In genomic region chr2:9401059-9401547, GRCh38 we compare ENCODE assay signal across 27 cellular contexts. TPM values are rescaled to one million over a fixed set of nuclear protein-coding genes. Genes with fewer than 3 reads are reported as not detected.
DNase-seq lines count a peak whose midpoint lies in the region; ATAC-seq, FAIRE-seq and TF ChIP-seq lines count a peak whose summit lies in the region.
"Had no signal": no experiment of that assay in that cellular context is flagged by ENCODE, and none has a peak within 500 bp of the region (broad histone marks: within the 10 kb centered on the region; RNA-seq: fewer than 3 reads in every experiment).

No MANE protein-coding gene starts in this region.

- H3K9me3 ChIP-seq in mammary epithelial cell (replicated peaks; ENCODE audit: insufficient read depth, low read length) (no peaks in the 10 kb centered on the region), HepG2 (ENCODE audit: low read length) (no peaks in the 10 kb centered on the region), tibial nerve (no peaks in the 10 kb centered on the region)
- H3K9me3 ChIP-seq: HAP-1, ovary had no signal

- H3K27ac ChIP-seq in mammary epithelial cell (ENCODE audit: insufficient read depth, low read depth, low read length) (no peak overlapping the region), HepG2 (ENCODE audit: extremely low read length, insufficient read depth, low read length) (no peak overlapping the region), tibial nerve (peak overlapping the region in 2 of 4 donors; percentile 50 to 91)
- H3K27ac ChIP-seq: KMS-11, ovary had no signal

- 96% methylated on average over 6 of the region's 12 CpGs for WGBS in mammary epithelial cell (ENCODE audit: low coverage, missing lambda C conversion rate)
- WGBS in HepG2 (ENCODE audit: low lambda C conversion rate): 99% methylated on average over 9 of the region's 12 CpGs
- WGBS in tibial nerve, 2 donors: 88 to 92% methylated on average over 12 of the region's 12 CpGs

- TF ChIP-seq EP300 in HepG2 (IDR thresholded peaks at IDR 0.05; ENCODE audit: low read depth in 2 of 2, low read length in 2 of 2) (no peak), HepG2 (CRISPR knock-in tag; IDR thresholded peaks at IDR 0.05; ENCODE audit: borderline replicate concordance) (no peak), tibial nerve (IDR thresholded peaks at IDR 0.05) (no peak)

- H3K27me3 ChIP-seq in mammary epithelial cell (ENCODE audit: insufficient read depth, low read length) (no peaks in the 10 kb centered on the region), HepG2 (ENCODE audit: control insufficient read depth in 1 of 2, insufficient read depth in 2 of 2, low read length in 2 of 2) (no peaks in the 10 kb centered on the region), tibial nerve (no peaks in the 10 kb centered on the region)
- H3K27me3 ChIP-seq: ovary had no signal

- peaks cover 70% of the 10 kb centered on the region for H3K36me3 Mint-ChIP-seq in MCF 10A (ENCODE audit: insufficient read depth, unreplicated experiment)
- H3K36me3 Mint-ChIP-seq: naive B cell had no signal

- no peak overlapping the region for H2AFZ ChIP-seq in mammary epithelial cell (ENCODE audit: low read depth, low read length)
- no peak overlapping the region for H2AFZ ChIP-seq in HepG2 (ENCODE audit: low read length)

- DNase-seq in MCF 10A (ENCODE audit: unreplicated experiment): no peak
- DNase-seq in mammary epithelial cell: no peak
- no peak for DNase-seq in HepG2 (ENCODE audit: low spot score)
- peak; percentile 56 for DNase-seq in sciatic nerve (ENCODE audit: low spot score)
- DNase-seq in COLO668 (lab: John Stamatoyannopoulos, UW; ENCODE audit: unreplicated experiment): no peak
- no peak for DNase-seq in activated CD4-positive, alpha-beta T cell treated with anti-CD3 and anti-CD28 coated beads for 48 hours
- no peak for DNase-seq in GM12891 (ENCODE audit: insufficient read length, low spot score)
- DNase-seq in tibial nerve (ENCODE audit: low spot score in 2 of 2): no peak
- DNase-seq: activated CD4-positive, CD25-positive, alpha-beta regulatory T cell treated with anti-CD3 and anti-CD28 coated beads, Interleukin-2, amount 50 U/mL, for 72 hours; activated CD8-positive, alpha-beta T cell treated with anti-CD3 and anti-CD28 coated beads for 36 hours; caudate nucleus; CD8-positive, alpha-beta memory T cell; dermis blood vessel endothelial cell; hippocampal formation; immature natural killer cell; mesendoderm; naive B cell; NCI-H2029 treated with DMSO at 0.1 percent for 48 hours; RPMI8226; substantia nigra had no signal

- TF ChIP-seq POLR2A in HepG2 (IDR thresholded peaks at IDR 0.05; ENCODE audit: insufficient read depth in 1 of 2, low read depth in 2 of 2, low read length in 2 of 2): no peak
- TF ChIP-seq POLR2A in GM12891 (IDR thresholded peaks at IDR 0.05; ENCODE audit: low read depth, low read length): no peak
- no peak for TF ChIP-seq POLR2A in tibial nerve (IDR thresholded peaks at IDR 0.05)

- no peak for FAIRE-seq in HepG2 (lab: Jason Lieb, UNC)
- FAIRE-seq in GM12891 (lab: Jason Lieb, UNC): no peak
- FAIRE-seq: astrocyte, HTR-8/SVneo, urothelium cell line had no signal

- no peak for TF ChIP-seq CTCF in MCF 10A (IDR thresholded peaks at IDR 0.05; ENCODE audit: unreplicated experiment)
- no peak for TF ChIP-seq CTCF in mammary epithelial cell (conservative IDR thresholded peaks at IDR 0.05 in 1 of 2, IDR thresholded peaks at IDR 0.05 in 1 of 2; ENCODE audit: extremely low read depth in 1 of 2, insufficient read depth in 1 of 2, low read depth in 1 of 2, low read length in 2 of 2)
- no peak for TF ChIP-seq CTCF in HepG2 (CRISPR knock-in tag; IDR thresholded peaks at IDR 0.05)
- no peak for TF ChIP-seq CTCF in tibial nerve (IDR thresholded peaks at IDR 0.05)

- H3K79me2 ChIP-seq in mammary epithelial cell (ENCODE audit: insufficient read depth, low read length) (no peaks in the 10 kb centered on the region), HepG2 (ENCODE audit: insufficient read depth, low read length) (no peaks in the 10 kb centered on the region)

- no peak overlapping the region for H3K4me2 ChIP-seq in mammary epithelial cell (ENCODE audit: insufficient read depth, low read depth, low read length)
- no peak overlapping the region for H3K4me2 ChIP-seq in HepG2 (ENCODE audit: low read depth, low read length)
- H3K4me2 ChIP-seq: KMS-11 had no signal

- POLR2A ChIA-PET in MCF 10A (lab: Yijun Ruan, JAX): interaction anchor here (0.5 to 2.4 kb wide), 3 partner anchors 8 to 256 kb away, joined by 3 to 10 read pairs (median 4); no protein-coding TSS in a partner anchor
- POLR2A ChIA-PET in HepG2 (lab: Yijun Ruan, JAX): interaction anchor here (1.2 kb wide), 1 partner anchor 14 kb away, joined by 3 read pairs; no protein-coding TSS in a partner anchor

- intact Hi-C loops in MCF 10A (cut with micrococcal nuclease): no loop called here
- intact Hi-C loops in mammary epithelial cell (cut with micrococcal nuclease): no loop called here
- intact Hi-C loops in HepG2 (cut with micrococcal nuclease; ENCODE audit: unreplicated experiment): no loop called here
- intact Hi-C loops in sciatic nerve (cut with DNase I): no loop called here

- H3K27ac Mint-ChIP-seq in MCF 10A (ENCODE audit: low read depth, unreplicated experiment): peak overlapping the region; percentile 57
- H3K27ac Mint-ChIP-seq: activated CD8-positive, alpha-beta T cell treated with anti-CD3 and anti-CD28 coated beads for 36 hours; immature natural killer cell had no signal

- ATAC-seq in HepG2 (peak; percentile 14), sciatic nerve (no peak)
- ATAC-seq: activated CD8-positive, alpha-beta T cell treated with anti-CD3 and anti-CD28 coated beads for 36 hours; left lobe of liver had no signal

- in situ Hi-C loops in mammary epithelial cell (cut with MboI; ENCODE audit: low sequenced_read_pairs in 2 of 2) (no loop called here), HepG2 (cut with HindIII; ENCODE audit: extremely low pct_ligation_motif_present, low pct_unique_long_range_greater_than_20kb) (no loop called here)

- no peaks in the 10 kb centered on the region for H3K4me1 Mint-ChIP-seq in MCF 10A (ENCODE audit: insufficient read depth, unreplicated experiment)
- H3K4me1 Mint-ChIP-seq: immature natural killer cell had no signal

- no peak overlapping the region for H3K4me3 ChIP-seq in mammary epithelial cell (replicated peaks in 1 of 3; ENCODE audit: insufficient read depth in 1 of 3, low read depth in 2 of 3, low read length in 3 of 3)
- no peak overlapping the region for H3K4me3 ChIP-seq in HepG2 (replicated peaks in 1 of 3; ENCODE audit: insufficient read depth in 1 of 3, low read depth in 2 of 3, low read length in 3 of 3)
- no peak overlapping the region for H3K4me3 ChIP-seq in tibial nerve
- H3K4me3 ChIP-seq: HAP-1, ovary had no signal

- H3K4me1 ChIP-seq in mammary epithelial cell (ENCODE audit: insufficient read depth, low read length) (no peaks in the 10 kb centered on the region), HepG2 (ENCODE audit: insufficient read depth, low read length) (peaks cover 11% of the 10 kb centered on the region; the same call in 1 of the 2 replicates), tibial nerve (peaks cover 0 to 38% (median 20%) of the 10 kb centered on the region in 4 donors)

- H3K9ac ChIP-seq in mammary epithelial cell (ENCODE audit: insufficient read depth, low read length) (no peak overlapping the region), HepG2 (ENCODE audit: insufficient read depth, low read depth, low read length) (no peak overlapping the region)
- H3K9ac ChIP-seq: KMS-11 had no signal

- CTCF ChIA-PET in MCF 10A (lab: Yijun Ruan, JAX) (interaction anchor here (1.6 kb wide), 1 partner anchor 14 kb away, joined by 3 read pairs; no protein-coding TSS in a partner anchor), mammary epithelial cell (lab: Charles Lee; ENCODE audit: low non-redundant PET) (no interaction called here), HepG2 (lab: Yijun Ruan, JAX; ENCODE audit: low intra/inter-chr PET ratio, low total read pairs) (no interaction called here)

- no peaks in the 10 kb centered on the region for H3K27me3 Mint-ChIP-seq in MCF 10A (ENCODE audit: insufficient read depth, unreplicated experiment)
- H3K27me3 Mint-ChIP-seq: activated CD8-positive, alpha-beta T cell treated with anti-CD3 and anti-CD28 coated beads for 36 hours had no signal

- BruUV-seq in MCF 10A (replicated peaks; lab: Mats Ljungman, UMichigan) (no TSS peak), mammary epithelial cell (replicated peaks; lab: Mats Ljungman, UMichigan) (no TSS peak), HepG2 (replicated peaks; lab: Mats Ljungman, UMichigan) (no TSS peak)

- H4K20me1 ChIP-seq in mammary epithelial cell (ENCODE audit: insufficient read depth, low read length) (no peaks in the 10 kb centered on the region), HepG2 (ENCODE audit: insufficient read depth, low read length) (no peaks in the 10 kb centered on the region)

- dilution Hi-C loops in mammary epithelial cell (cut with HindIII; ENCODE audit: low sequenced_read_pairs): no loop called here

- no peak for TF ChIP-seq RAD21 in HepG2 (CRISPR knock-in tag; IDR thresholded peaks at IDR 0.05)

- peaks cover 29% of the 10 kb centered on the region for H3K36me3 ChIP-seq in mammary epithelial cell (ENCODE audit: insufficient read depth, low read length)
- peaks cover 13 to 16% of the 10 kb centered on the region in 2 experiments; a peak in 4 of 5 replicates for H3K36me3 ChIP-seq in HepG2 (replicated peaks in 1 of 2; ENCODE audit: control insufficient read depth in 1 of 2, insufficient read depth in 2 of 2, low read length in 2 of 2)
- peaks cover 0 to 46% (median 2%) of the 10 kb centered on the region in 3 donors for H3K36me3 ChIP-seq in tibial nerve
- H3K36me3 ChIP-seq: ovary had no signal

- H3K4me3 Mint-ChIP-seq in MCF 10A (ENCODE audit: unreplicated experiment): no peak overlapping the region
- H3K4me3 Mint-ChIP-seq: activated CD8-positive, alpha-beta T cell treated with anti-CD3 and anti-CD28 coated beads for 36 hours; CD8-positive, alpha-beta memory T cell; immature natural killer cell had no signal

- no peaks in the 10 kb centered on the region for H3K9me3 Mint-ChIP-seq in MCF 10A (ENCODE audit: unreplicated experiment)
- H3K9me3 Mint-ChIP-seq: activated CD8-positive, alpha-beta T cell treated with anti-CD3 and anti-CD28 coated beads for 36 hours; CD8-positive, alpha-beta memory T cell; immature natural killer cell; naive B cell had no signal

RNA-seq across cellular contexts. Expression of gene ITGB1BP1, which starts 22.2 kb away (rescaled TPM):
- 124 and 125 TPM in 2 replicates for total RNA-seq in MCF 10A (2022)
- total RNA-seq in mammary epithelial cell: 100 to 1,000 TPM in 1 of 2 donors, 10 to 100 TPM in 1; 20.3 to 155 TPM
- polyA plus RNA-seq in mammary epithelial cell: 58.1 TPM
- polyA minus RNA-seq in mammary epithelial cell: 37.6 TPM
- 108 and 125 TPM in 2 replicates for total RNA-seq in HepG2 (2016; rRNA removed; fragmentation: Illumina TruSeq; extraction: Trizol)
- total RNA-seq in HepG2 (2016; cell fraction: cytosol; rRNA removed; fragmentation: Illumina TruSeq; extraction: Trizol; ENCODE audit: low read depth): 430 and 468 TPM in 2 replicates
- total RNA-seq in HepG2 (2016; cell fraction: insoluble cytoplasmic fraction; rRNA removed; fragmentation: Illumina TruSeq; extraction: Trizol): 111 and 112 TPM in 2 replicates
- total RNA-seq in HepG2 (2016; cell fraction: membrane; rRNA removed; fragmentation: Illumina TruSeq; extraction: Trizol): 377 and 404 TPM in 2 replicates
- total RNA-seq in HepG2 (2016; cell fraction: nucleus; rRNA removed; fragmentation: Illumina TruSeq; extraction: Trizol): 50.0 and 51.9 TPM in 2 replicates
- 83.6 and 106 TPM in 2 replicates for polyA plus RNA-seq in HepG2 (2011; rRNA removed)
- 45.2 and 54.1 TPM in 2 replicates for polyA plus RNA-seq in HepG2 (2011; cell fraction: cytosol; rRNA removed)
- 41.6 and 57.5 TPM in 2 replicates for polyA plus RNA-seq in HepG2 (2011; cell fraction: nucleus; rRNA removed)
- 89.6 and 111 TPM in 2 replicates for polyA plus RNA-seq in HepG2 (2012)
- 797 and 956 TPM in 2 replicates for polyA plus RNA-seq in HepG2 (2016; cell fraction: cytosol; fragmentation: Illumina TruSeq; extraction: Trizol; ENCODE audit: low read depth)
- polyA plus RNA-seq in HepG2 (2016; cell fraction: insoluble cytoplasmic fraction; fragmentation: Illumina TruSeq; extraction: Trizol; ENCODE audit: low read depth): 170 and 179 TPM in 2 replicates
- 570 and 618 TPM in 2 replicates for polyA plus RNA-seq in HepG2 (2016; cell fraction: membrane; fragmentation: Illumina TruSeq; extraction: Trizol; ENCODE audit: low read depth)
- polyA plus RNA-seq in HepG2 (2016; cell fraction: nucleus; fragmentation: Illumina TruSeq; extraction: Trizol; ENCODE audit: insufficient read depth, low read depth): 135 and 136 TPM in 2 replicates
- 13.3 and 35.9 TPM in 2 replicates for polyA minus RNA-seq in HepG2 (2011; rRNA and poly(A)+ RNA removed; ENCODE audit: low replicate concordance)
- polyA minus RNA-seq in HepG2 (2011; cell fraction: cytosol; rRNA and poly(A)+ RNA removed): 17.3 and 20.8 TPM in 2 replicates
- polyA minus RNA-seq in HepG2 (2011; cell fraction: nucleus; rRNA and poly(A)+ RNA removed): 21.0 and 23.9 TPM in 2 replicates
- 163 TPM for total RNA-seq in sciatic nerve
- 77.0 TPM for polyA plus RNA-seq in GM12891 (2012; ENCODE audit: low read depth, missing spikeins)
- 10 to 100 TPM; 65.9 to 97.3 (median 89.0) TPM for total RNA-seq in tibial nerve

RNA-seq across cellular contexts. Expression of gene CPSF3, which starts 22.4 kb away (rescaled TPM):
- total RNA-seq in MCF 10A (2022) (51.0 and 51.6 TPM in 2 replicates), mammary epithelial cell (10 to 100 TPM; 38.8 to 40.7 TPM), HepG2 (2016; rRNA removed; fragmentation: Illumina TruSeq; extraction: Trizol) (93.0 and 128 TPM in 2 replicates), sciatic nerve (16.0 TPM), tibial nerve (10 to 100 TPM; 18.6 to 43.9 (median 25.0) TPM)
- polyA plus RNA-seq in mammary epithelial cell (31.9 TPM), HepG2 (2011; rRNA removed) (15.5 and 19.8 TPM in 2 replicates)
- 51.6 TPM for polyA minus RNA-seq in mammary epithelial cell
- total RNA-seq in HepG2 (2016; cell fraction: cytosol; rRNA removed; fragmentation: Illumina TruSeq; extraction: Trizol; ENCODE audit: low read depth): 24.5 and 26.5 TPM in 2 replicates
- 91.7 and 127 TPM in 2 replicates for total RNA-seq in HepG2 (2016; cell fraction: insoluble cytoplasmic fraction; rRNA removed; fragmentation: Illumina TruSeq; extraction: Trizol)
- 45.4 and 49.2 TPM in 2 replicates for total RNA-seq in HepG2 (2016; cell fraction: membrane; rRNA removed; fragmentation: Illumina TruSeq; extraction: Trizol)
- total RNA-seq in HepG2 (2016; cell fraction: nucleus; rRNA removed; fragmentation: Illumina TruSeq; extraction: Trizol): 50.4 and 54.8 TPM in 2 replicates
- polyA plus RNA-seq in HepG2 (2011; cell fraction: cytosol; rRNA removed): 10.9 and 15.9 TPM in 2 replicates
- polyA plus RNA-seq in HepG2 (2011; cell fraction: nucleus; rRNA removed): 36.6 and 50.3 TPM in 2 replicates
- 39.8 and 75.3 TPM in 2 replicates for polyA plus RNA-seq in HepG2 (2012)
- 14.0 and 15.0 TPM in 2 replicates for polyA plus RNA-seq in HepG2 (2016; cell fraction: cytosol; fragmentation: Illumina TruSeq; extraction: Trizol; ENCODE audit: low read depth)
- 101 and 102 TPM in 2 replicates for polyA plus RNA-seq in HepG2 (2016; cell fraction: insoluble cytoplasmic fraction; fragmentation: Illumina TruSeq; extraction: Trizol; ENCODE audit: low read depth)
- 26.2 and 28.6 TPM in 2 replicates for polyA plus RNA-seq in HepG2 (2016; cell fraction: membrane; fragmentation: Illumina TruSeq; extraction: Trizol; ENCODE audit: low read depth)
- 54.3 and 60.5 TPM in 2 replicates for polyA plus RNA-seq in HepG2 (2016; cell fraction: nucleus; fragmentation: Illumina TruSeq; extraction: Trizol; ENCODE audit: insufficient read depth, low read depth)
- 13.4 and 22.8 TPM in 2 replicates for polyA minus RNA-seq in HepG2 (2011; rRNA and poly(A)+ RNA removed; ENCODE audit: low replicate concordance)
- polyA minus RNA-seq in HepG2 (2011; cell fraction: cytosol; rRNA and poly(A)+ RNA removed): 24.7 and 28.4 TPM in 2 replicates
- polyA minus RNA-seq in HepG2 (2011; cell fraction: nucleus; rRNA and poly(A)+ RNA removed): 43.6 and 53.1 TPM in 2 replicates
- polyA plus RNA-seq in GM12891 (2012; ENCODE audit: low read depth, missing spikeins): 55.5 TPM
